ENCODE assay signal across 2 cellular contexts in the genomic region with DNA sequence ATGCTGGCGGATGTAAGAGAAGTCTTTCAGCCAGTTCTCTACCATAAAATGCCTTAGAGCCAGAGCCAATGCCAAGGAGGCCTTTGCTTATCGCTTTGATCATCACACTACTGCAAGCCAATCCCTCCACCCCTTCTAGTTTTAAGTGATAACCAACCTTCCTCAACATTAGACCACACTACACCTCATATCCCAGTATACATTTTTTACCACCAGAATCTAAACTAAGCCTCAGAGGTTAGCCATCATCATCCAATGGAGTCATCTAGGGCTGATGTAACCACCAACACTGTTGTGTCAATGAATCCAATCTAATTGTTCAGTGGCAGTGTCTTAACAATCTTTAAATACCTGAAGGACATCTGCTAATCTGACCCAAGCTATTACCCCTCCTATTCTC.
TF ChIP-seq lines count a peak whose summit lies in the region.

No MANE protein-coding gene starts in this region.

TF ChIP-seq in HEK293, 187 proteins besides CTCF, POLR2A, EP300 and RAD21:
- TF ChIP-seq ZNF335 (tag by site-specific recombination; conservative IDR thresholded peaks at IDR 0.05) (0 out of 2 replicates have a peak, but pooled peaks have one; percentile 24), ZNF112 (tag by site-specific recombination; IDR thresholded peaks at IDR 0.05) (no peak), SP3 (tag by site-specific recombination; IDR thresholded peaks at IDR 0.05) (0 out of 2 replicates have a peak, but pooled peaks have one; percentile 15), TRIM28 (IDR thresholded peaks at IDR 0.05; ENCODE audit: borderline replicate concordance, low read length) (no peak), ZNF623 (tag by site-specific recombination; IDR thresholded peaks at IDR 0.05) (no peak)
- TF ChIP-seq, protein P1, sequence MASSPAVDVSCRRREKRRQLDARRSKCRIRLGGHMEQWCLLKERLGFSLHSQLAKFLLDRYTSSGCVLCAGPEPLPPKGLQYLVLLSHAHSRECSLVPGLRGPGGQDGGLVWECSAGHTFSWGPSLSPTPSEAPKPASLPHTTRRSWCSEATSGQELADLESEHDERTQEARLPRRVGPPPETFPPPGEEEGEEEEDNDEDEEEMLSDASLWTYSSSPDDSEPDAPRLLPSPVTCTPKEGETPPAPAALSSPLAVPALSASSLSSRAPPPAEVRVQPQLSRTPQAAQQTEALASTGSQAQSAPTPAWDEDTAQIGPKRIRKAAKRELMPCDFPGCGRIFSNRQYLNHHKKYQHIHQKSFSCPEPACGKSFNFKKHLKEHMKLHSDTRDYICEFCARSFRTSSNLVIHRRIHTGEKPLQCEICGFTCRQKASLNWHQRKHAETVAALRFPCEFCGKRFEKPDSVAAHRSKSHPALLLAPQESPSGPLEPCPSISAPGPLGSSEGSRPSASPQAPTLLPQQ (tag by site-specific recombination; IDR thresholded peaks at IDR 0.05), result peak; percentile 13; the same call in 1 of the 2 replicates

TF ChIP-seq in GM12878, 131 proteins besides CTCF, POLR2A, EP300 and RAD21:
- no peak for TF ChIP-seq RELA (IDR thresholded peaks at IDR 0.05; ENCODE audit: borderline replicate concordance, partially characterized antibody)
- no peak for TF ChIP-seq HCFC1 (IDR thresholded peaks at IDR 0.05; ENCODE audit: low read length)
- TF ChIP-seq, protein P2, sequence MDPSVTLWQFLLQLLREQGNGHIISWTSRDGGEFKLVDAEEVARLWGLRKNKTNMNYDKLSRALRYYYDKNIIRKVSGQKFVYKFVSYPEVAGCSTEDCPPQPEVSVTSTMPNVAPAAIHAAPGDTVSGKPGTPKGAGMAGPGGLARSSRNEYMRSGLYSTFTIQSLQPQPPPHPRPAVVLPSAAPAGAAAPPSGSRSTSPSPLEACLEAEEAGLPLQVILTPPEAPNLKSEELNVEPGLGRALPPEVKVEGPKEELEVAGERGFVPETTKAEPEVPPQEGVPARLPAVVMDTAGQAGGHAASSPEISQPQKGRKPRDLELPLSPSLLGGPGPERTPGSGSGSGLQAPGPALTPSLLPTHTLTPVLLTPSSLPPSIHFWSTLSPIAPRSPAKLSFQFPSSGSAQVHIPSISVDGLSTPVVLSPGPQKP (IDR thresholded peaks at IDR 0.05; ENCODE audit: low read depth, low read length), result no peak
- no peak for TF ChIP-seq RBBP5 (conservative IDR thresholded peaks at IDR 0.05)
- TF ChIP-seq RFX5 (IDR thresholded peaks at IDR 0.05; ENCODE audit: low read depth, low read length), result no peak
- TF ChIP-seq JUNB (IDR thresholded peaks at IDR 0.05), result no peak
- TF ChIP-seq CBFB (IDR thresholded peaks at IDR 0.05; ENCODE audit: low read depth), result no peak
- no peak for TF ChIP-seq MEF2A (IDR thresholded peaks at IDR 0.05; ENCODE audit: insufficient read depth, low read depth, low read length)
- TF ChIP-seq ZNF687 (IDR thresholded peaks at IDR 0.05), result no peak
- no peak for TF ChIP-seq TCF3 (IDR thresholded peaks at IDR 0.05; ENCODE audit: borderline replicate concordance, insufficient read depth, low read depth, low read length)
- no peak for TF ChIP-seq MAX (IDR thresholded peaks at IDR 0.05; ENCODE audit: low read depth, low read length)
- TF ChIP-seq ESRRA (IDR thresholded peaks at IDR 0.05; ENCODE audit: low read length), result no peak
- TF ChIP-seq FOXM1 (IDR thresholded peaks at IDR 0.05; ENCODE audit: low read depth, low read length), result no peak
- no peak for TF ChIP-seq RCOR1 (conservative IDR thresholded peaks at IDR 0.05; ENCODE audit: low read depth, low read length)
- TF ChIP-seq PAX8 (IDR thresholded peaks at IDR 0.05), result no peak
- no peak for TF ChIP-seq BMI1 (IDR thresholded peaks at IDR 0.05; ENCODE audit: borderline replicate concordance)
- TF ChIP-seq SPI1 (IDR thresholded peaks at IDR 0.05; ENCODE audit: borderline replicate concordance, insufficient read depth, low read depth, low read length), result no peak
- TF ChIP-seq, protein P3, sequence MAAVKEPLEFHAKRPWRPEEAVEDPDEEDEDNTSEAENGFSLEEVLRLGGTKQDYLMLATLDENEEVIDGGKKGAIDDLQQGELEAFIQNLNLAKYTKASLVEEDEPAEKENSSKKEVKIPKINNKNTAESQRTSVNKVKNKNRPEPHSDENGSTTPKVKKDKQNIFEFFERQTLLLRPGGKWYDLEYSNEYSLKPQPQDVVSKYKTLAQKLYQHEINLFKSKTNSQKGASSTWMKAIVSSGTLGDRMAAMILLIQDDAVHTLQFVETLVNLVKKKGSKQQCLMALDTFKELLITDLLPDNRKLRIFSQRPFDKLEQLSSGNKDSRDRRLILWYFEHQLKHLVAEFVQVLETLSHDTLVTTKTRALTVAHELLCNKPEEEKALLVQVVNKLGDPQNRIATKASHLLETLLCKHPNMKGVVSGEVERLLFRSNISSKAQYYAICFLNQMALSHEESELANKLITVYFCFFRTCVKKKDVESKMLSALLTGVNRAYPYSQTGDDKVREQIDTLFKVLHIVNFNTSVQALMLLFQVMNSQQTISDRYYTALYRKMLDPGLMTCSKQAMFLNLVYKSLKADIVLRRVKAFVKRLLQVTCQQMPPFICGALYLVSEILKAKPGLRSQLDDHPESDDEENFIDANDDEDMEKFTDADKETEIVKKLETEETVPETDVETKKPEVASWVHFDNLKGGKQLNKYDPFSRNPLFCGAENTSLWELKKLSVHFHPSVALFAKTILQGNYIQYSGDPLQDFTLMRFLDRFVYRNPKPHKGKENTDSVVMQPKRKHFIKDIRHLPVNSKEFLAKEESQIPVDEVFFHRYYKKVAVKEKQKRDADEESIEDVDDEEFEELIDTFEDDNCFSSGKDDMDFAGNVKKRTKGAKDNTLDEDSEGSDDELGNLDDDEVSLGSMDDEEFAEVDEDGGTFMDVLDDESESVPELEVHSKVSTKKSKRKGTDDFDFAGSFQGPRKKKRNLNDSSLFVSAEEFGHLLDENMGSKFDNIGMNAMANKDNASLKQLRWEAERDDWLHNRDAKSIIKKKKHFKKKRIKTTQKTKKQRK (IDR thresholded peaks at IDR 0.05; ENCODE audit: low read depth, low read length), result no peak
- TF ChIP-seq MEF2B (IDR thresholded peaks at IDR 0.05; ENCODE audit: partially characterized antibody, poor library complexity, severe bottlenecking), result no peak
- no peak for TF ChIP-seq REST (IDR thresholded peaks at IDR 0.05; ENCODE audit: low read depth, low read length)
